Comparison of ENCODE assay signal across 1 cellular context in the genomic region with DNA sequence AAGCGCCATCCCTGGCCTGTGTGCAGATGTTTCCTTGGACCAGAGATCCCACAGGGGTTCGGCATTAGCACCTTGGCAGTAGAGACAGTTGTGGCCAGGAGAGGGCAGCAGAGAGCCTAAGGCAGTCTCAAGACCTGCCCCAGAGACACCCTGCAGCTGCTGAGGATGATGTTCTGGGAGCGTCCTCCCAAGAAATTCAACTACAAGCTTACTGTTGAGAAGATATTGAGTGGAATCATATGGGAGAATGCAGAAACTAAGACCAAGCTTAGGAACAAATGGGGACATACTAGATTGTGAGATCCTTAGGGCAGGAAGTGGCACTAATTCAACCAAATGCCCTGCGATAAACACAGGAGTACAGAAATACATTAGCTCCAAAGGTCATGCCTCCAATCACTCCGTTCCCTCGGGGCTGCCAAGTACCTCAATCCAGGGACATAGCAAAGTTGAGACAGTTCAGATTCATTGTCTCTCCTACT.
TF ChIP-seq lines count a peak whose summit lies in the region.

No MANE protein-coding gene starts in this region.

TF ChIP-seq in SK-N-SH treated with all-trans-retinoic acid at 6 μM for 48 hours, 23 proteins besides CTCF, POLR2A, EP300 and RAD21 (continued from another document):
- TF ChIP-seq, protein P1, sequence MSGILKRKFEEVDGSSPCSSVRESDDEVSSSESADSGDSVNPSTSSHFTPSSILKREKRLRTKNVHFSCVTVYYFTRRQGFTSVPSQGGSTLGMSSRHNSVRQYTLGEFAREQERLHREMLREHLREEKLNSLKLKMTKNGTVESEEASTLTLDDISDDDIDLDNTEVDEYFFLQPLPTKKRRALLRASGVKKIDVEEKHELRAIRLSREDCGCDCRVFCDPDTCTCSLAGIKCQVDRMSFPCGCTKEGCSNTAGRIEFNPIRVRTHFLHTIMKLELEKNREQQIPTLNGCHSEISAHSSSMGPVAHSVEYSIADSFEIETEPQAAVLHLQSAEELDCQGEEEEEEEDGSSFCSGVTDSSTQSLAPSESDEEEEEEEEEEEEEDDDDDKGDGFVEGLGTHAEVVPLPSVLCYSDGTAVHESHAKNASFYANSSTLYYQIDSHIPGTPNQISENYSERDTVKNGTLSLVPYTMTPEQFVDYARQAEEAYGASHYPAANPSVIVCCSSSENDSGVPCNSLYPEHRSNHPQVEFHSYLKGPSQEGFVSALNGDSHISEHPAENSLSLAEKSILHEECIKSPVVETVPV (CRISPR knock-in tag; IDR thresholded peaks at IDR 0.05) = no peak
